22 cellular contexts compared by ENCODE assay signal in the genomic region with DNA sequence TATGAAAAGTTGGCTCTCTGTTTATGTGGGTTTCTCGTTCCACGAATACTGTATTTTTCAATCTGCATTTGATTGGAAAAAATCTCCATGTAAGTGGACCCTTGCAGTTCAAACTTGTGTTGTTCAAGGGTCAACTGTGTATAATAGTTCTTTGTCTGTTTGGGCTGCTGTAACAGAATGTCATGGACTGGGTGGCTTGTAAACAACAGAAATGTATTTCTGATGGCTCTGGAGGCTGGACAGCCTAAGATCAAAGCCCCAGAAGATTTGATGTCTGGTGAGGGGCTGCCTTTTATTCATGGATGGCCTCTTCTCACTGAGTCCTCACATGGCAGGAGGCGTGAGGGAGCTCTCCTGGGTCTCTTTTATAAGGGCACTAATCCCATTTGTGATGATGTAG.
"Had no signal": no experiment of that assay in that cellular context is flagged by ENCODE, and none has a peak within 500 bp of the region (broad histone marks: within the 10 kb centered on the region; RNA-seq: fewer than 3 reads in every experiment).

No MANE protein-coding gene starts in this region.

- H3K9me3 ChIP-seq: left ventricle myocardium inferior, pancreas, psoas muscle, stomach had no signal

- H3K27me3 ChIP-seq: foreskin keratinocyte, pancreas, stomach had no signal

- FAIRE-seq: pancreas had no signal

- H3K4me3 ChIP-seq: left ventricle myocardium inferior, pancreas, psoas muscle, skin epidermis, stomach had no signal

- H3K4me1 ChIP-seq: left ventricle myocardium inferior, pancreas had no signal

- H3K27ac ChIP-seq: foreskin keratinocyte, left ventricle myocardium inferior, pancreas, skin epidermis, VCaP had no signal

- H3K36me3 ChIP-seq: pancreas, stomach had no signal

- DNase-seq: activated CD4-positive, alpha-beta T cell treated with anti-CD3 and anti-CD28 coated beads, Interleukin-2, amount 10 ng/mL, durations not matched to agents 7 days and 5 days; activated CD4-positive, CD25-positive, alpha-beta regulatory T cell treated with anti-CD3 and anti-CD28 coated beads, Interleukin-2, amount 50 U/mL, for 72 hours; activated CD8-positive, alpha-beta T cell treated with anti-CD3 and anti-CD28 coated beads for 36 hours; activated gamma-delta T cell; activated naive CD4-positive, alpha-beta T cell treated with anti-CD3 and anti-CD28 coated beads, Interleukin-2, amount 50 U/mL, for 16 hours; activated naive CD8-positive, alpha-beta T cell treated with anti-CD3 and anti-CD28 coated beads, Interleukin-2, amount 50 U/mL, for 24 hours; anterior cingulate cortex; dermis blood vessel endothelial cell; effector CD8-positive, alpha-beta T cell; erythroblast; hypothalamus; left ventricle myocardium inferior; midbrain; pancreas; psoas muscle; right cardiac atrium; stimulated activated CD4-positive, alpha-beta T cell treated with anti-CD3 and anti-CD28 coated beads, Interleukin-2, amount 100 ng/mL, for 24 hours; stomach had no signal

- ATAC-seq: pancreas; right cardiac atrium; stimulated activated memory B cell treated with anti-CD40 and anti-IgM and Interleukin-4, amounts not matched to agents 10 μg/mL and 1 μg/mL and 100 μg/mL, for 72 hours had no signal
